In the genomic region with DNA sequence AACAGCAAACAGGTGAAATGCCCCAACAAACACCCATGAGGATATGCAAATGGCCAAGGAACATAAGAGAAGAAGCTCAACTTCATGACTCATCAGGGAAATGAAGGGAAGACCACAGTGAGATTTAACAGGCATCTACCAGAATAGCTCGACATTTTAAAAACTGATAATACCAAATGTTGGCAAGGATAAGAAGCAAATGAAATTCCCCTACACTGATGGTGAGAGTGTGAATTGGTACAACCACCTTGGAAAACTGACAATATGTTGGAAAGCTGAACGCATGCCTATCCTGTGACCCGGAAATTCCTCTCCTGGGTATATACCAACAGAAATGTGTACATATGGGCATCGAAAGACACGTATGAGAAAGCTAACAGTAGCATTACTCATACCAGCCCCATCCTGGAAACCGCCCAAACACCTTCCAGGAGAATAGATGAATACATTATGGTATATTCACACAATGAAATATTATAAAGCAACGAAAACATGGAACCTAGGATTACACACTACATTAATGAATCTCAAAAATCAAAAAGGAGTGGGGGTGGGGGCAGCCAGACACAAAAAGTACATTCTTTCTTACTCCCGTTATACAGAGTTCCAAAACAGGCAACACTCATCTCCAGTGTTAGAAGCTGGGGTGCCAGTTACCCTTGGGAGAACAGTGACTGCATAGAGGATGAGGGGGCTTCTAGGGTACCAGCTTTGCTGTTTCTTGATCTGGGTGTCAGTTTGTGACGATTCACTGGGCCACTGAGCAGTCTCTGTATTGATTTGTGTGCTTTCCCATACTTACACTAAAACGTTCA, we compare ENCODE assay signal across 11 cellular contexts. TPM values are rescaled to one million over a fixed set of nuclear protein-coding genes. Genes with fewer than 3 reads are reported as not detected.
DNase-seq lines count a peak whose midpoint lies in the region; ATAC-seq and TF ChIP-seq lines count a peak whose summit lies in the region.
"Had no signal": no experiment of that assay in that cellular context is flagged by ENCODE, and none has a peak within 500 bp of the region (broad histone marks: within the 10 kb centered on the region; RNA-seq: fewer than 3 reads in every experiment).

No MANE protein-coding gene starts in this region.

- CTCF ChIA-PET in activated naive CD4-positive, alpha-beta T cell treated with anti-CD3 and anti-CD28 coated beads for 36 hours (lab: Charles Lee), result interaction anchor here (1.5 to 1.9 kb wide), 2 partner anchors 14 to 44 kb away, joined by 4 to 5 read pairs; no protein-coding TSS in a partner anchor
- CTCF ChIA-PET in RWPE1 (lab: Yijun Ruan, JAX), result no interaction called here

- no peak for TF ChIP-seq CTCF in RWPE1 (conservative IDR thresholded peaks at IDR 0.05; ENCODE audit: low read depth)

- peaks cover 31% of the 10 kb centered on the region for H3K36me3 Mint-ChIP-seq in activated naive CD4-positive, alpha-beta T cell treated with anti-CD3 and anti-CD28 coated beads for 36 hours (ENCODE audit: low read depth)
- H3K36me3 Mint-ChIP-seq in stimulated activated memory B cell treated with anti-CD40 and anti-IgM and Interleukin-4, amounts not matched to agents 10 μg/mL and 1 μg/mL and 100 μg/mL, for 72 hours, result peaks cover 77% of the 10 kb centered on the region

- POLR2A ChIA-PET in RWPE1 (lab: Yijun Ruan, JAX; ENCODE audit: low non-redundant PET), result no interaction called here

- no peaks in the 10 kb centered on the region for H3K27me3 Mint-ChIP-seq in activated naive CD4-positive, alpha-beta T cell treated with anti-CD3 and anti-CD28 coated beads for 36 hours (ENCODE audit: low read depth)
- no peaks in the 10 kb centered on the region for H3K27me3 Mint-ChIP-seq in stimulated activated memory B cell treated with anti-CD40 and anti-IgM and Interleukin-4, amounts not matched to agents 10 μg/mL and 1 μg/mL and 100 μg/mL, for 72 hours

- H3K4me1 Mint-ChIP-seq in activated naive CD4-positive, alpha-beta T cell treated with anti-CD3 and anti-CD28 coated beads for 36 hours (ENCODE audit: low read depth), result peaks cover 56% of the 10 kb centered on the region
- H3K4me1 Mint-ChIP-seq in stimulated activated memory B cell treated with anti-CD40 and anti-IgM and Interleukin-4, amounts not matched to agents 10 μg/mL and 1 μg/mL and 100 μg/mL, for 72 hours, result peaks cover 57% of the 10 kb centered on the region

- intact Hi-C loops in activated naive CD4-positive, alpha-beta T cell treated with anti-CD3 and anti-CD28 coated beads for 36 hours (cut with micrococcal nuclease), result loop anchor here (1.0 kb wide), 3 partner anchors 13 to 25 kb away; no protein-coding TSS in a partner anchor

- no peaks in the 10 kb centered on the region for H3K9me3 Mint-ChIP-seq in activated naive CD4-positive, alpha-beta T cell treated with anti-CD3 and anti-CD28 coated beads for 36 hours
- no peaks in the 10 kb centered on the region for H3K9me3 Mint-ChIP-seq in stimulated activated memory B cell treated with anti-CD40 and anti-IgM and Interleukin-4, amounts not matched to agents 10 μg/mL and 1 μg/mL and 100 μg/mL, for 72 hours

- peak; percentile 60 for DNase-seq in activated naive CD4-positive, alpha-beta T cell treated with anti-CD3 and anti-CD28 coated beads for 36 hours
- no peak for DNase-seq in activated naive CD4-positive, alpha-beta T cell treated with Interleukin-2 at 50 U/mL for 16 hours
- peak; percentile 5 for DNase-seq in RWPE1 (ENCODE audit: low spot score)
- no peak for DNase-seq in ecto neural progenitor cell (ENCODE audit: low spot score)
- no peak for DNase-seq in NOMO-1 (lab: John Stamatoyannopoulos, UW; ENCODE audit: unreplicated experiment in 2 of 2)
- DNase-seq in NCI-H774 (lab: John Stamatoyannopoulos, UW), result no peak
- DNase-seq: activated gamma-delta T cell, PC-9 had no signal

- H3K27ac Mint-ChIP-seq in activated naive CD4-positive, alpha-beta T cell treated with anti-CD3 and anti-CD28 coated beads for 36 hours, result peak overlapping the region; percentile 46
- H3K27ac Mint-ChIP-seq in stimulated activated memory B cell treated with anti-CD40 and anti-IgM and Interleukin-4, amounts not matched to agents 10 μg/mL and 1 μg/mL and 100 μg/mL, for 72 hours, result peak overlapping the region; percentile 42

- peak overlapping the region; percentile 1 for H3K4me3 Mint-ChIP-seq in activated naive CD4-positive, alpha-beta T cell treated with anti-CD3 and anti-CD28 coated beads for 36 hours
- no peak overlapping the region for H3K4me3 Mint-ChIP-seq in stimulated activated memory B cell treated with anti-CD40 and anti-IgM and Interleukin-4, amounts not matched to agents 10 μg/mL and 1 μg/mL and 100 μg/mL, for 72 hours

- peak; percentile 60 for ATAC-seq in HG02763 (IDR thresholded peaks at IDR 0.05; ENCODE audit: unreplicated experiment)
- peak; percentile 64 for ATAC-seq in stimulated activated memory B cell treated with anti-CD40 and anti-IgM and Interleukin-4, amounts not matched to agents 10 μg/mL and 1 μg/mL and 100 μg/mL, for 72 hours

- no peak overlapping the region for H3K27ac ChIP-seq in RWPE1
- H3K27ac ChIP-seq: neutrophil, PC-9 had no signal

RNA-seq across cellular contexts. Expression of a gene that starts 16.9 kb away (rescaled TPM):
- 100 to 1,000 TPM in 1 of 2 experiments, 10 to 100 TPM in 1; 95.9 to 109 TPM for total RNA-seq in activated naive CD4-positive, alpha-beta T cell treated with anti-CD3 and anti-CD28 coated beads for 36 hours

Comparison
In these comparisons a context has a peak if more than half of its experiments do, and no peak if none do; other contexts are left out.
1. DNase-seq: peak in activated naive CD4-positive, alpha-beta T cell treated with anti-CD3 and anti-CD28 coated beads for 36 hours (single experiment) and RWPE1 (single experiment); none in activated naive CD4-positive, alpha-beta T cell treated with Interleukin-2 at 50 U/mL for 16 hours (single experiment), ecto neural progenitor cell (single experiment), NOMO-1 (0 of 2) and NCI-H774 (single experiment).